Comparison of ENCODE assay signal across 20 cellular contexts in genomic region chr14:72847721-72848120, GRCh38. TPM values are rescaled to one million over a fixed set of nuclear protein-coding genes. Genes with fewer than 3 reads are reported as not detected.
"Had no signal": no experiment of that assay in that cellular context is flagged by ENCODE, and none has a peak within 500 bp of the region (broad histone marks: within the 10 kb centered on the region; RNA-seq: fewer than 3 reads in every experiment).

No MANE protein-coding gene starts in this region.

- H3K27me3 ChIP-seq: colonic mucosa, esophagus squamous epithelium, transverse colon, vagina had no signal

- H3K4me3 ChIP-seq: colonic mucosa, esophagus squamous epithelium, prostate gland, transverse colon, vagina had no signal

- DNase-seq: activated CD4-positive, alpha-beta memory T cell treated with anti-CD3 and anti-CD28 coated beads for 36 hours; activated CD8-positive, alpha-beta memory T cell treated with anti-CD3 and anti-CD28 coated beads, Interleukin-2, amount 10 ng/mL, durations not matched to agents 7 days and 5 days; activated naive CD4-positive, alpha-beta T cell treated with anti-CD3 and anti-CD28 coated beads, Interleukin-2, amount 10 ng/mL, durations not matched to agents 7 days and 5 days; activated T-cell treated with anti-CD3 and anti-CD28 coated beads, Interleukin-2, amount 50 U/mL, for 1 hour; central memory CD4-positive, alpha-beta T cell; colonic mucosa; esophagus squamous epithelium; hippocampal formation; immature natural killer cell; occipital lobe; right cardiac atrium; small intestine; stimulated activated CD4-positive, alpha-beta T cell treated with anti-CD3 and anti-CD28 coated beads, Interleukin-4, amount 100 ng/mL, for 4 hours; stimulated activated CD8-positive, alpha-beta memory T cell treated with anti-CD3 and anti-CD28 coated beads, Interleukin-4, amount 100 ng/mL, for 48 hours; stimulated activated naive CD4-positive, alpha-beta T cell treated with Interleukin-2 at 50 U/mL for 16 hours; substantia nigra; transverse colon had no signal

- ATAC-seq: activated CD8-positive, alpha-beta memory T cell treated with anti-CD3 and anti-CD28 coated beads, Interleukin-2, amount 10 ng/mL, durations not matched to agents 7 days and 5 days; right cardiac atrium had no signal

- H3K9me3 ChIP-seq: colonic mucosa, esophagus squamous epithelium, prostate gland, transverse colon, vagina had no signal

- H3K4me1 ChIP-seq: esophagus squamous epithelium, prostate gland, vagina had no signal

- FAIRE-seq: small intestine had no signal

- H3K36me3 ChIP-seq: colonic mucosa, esophagus squamous epithelium, prostate gland, transverse colon, vagina had no signal

- H3K27ac ChIP-seq: colonic mucosa, esophagus squamous epithelium, prostate gland, transverse colon, vagina, VCaP had no signal

RNA-seq across cellular contexts. Expression of gene DPF3, which starts 46.2 kb away (rescaled TPM):
- total RNA-seq: vagina had no signal
